In the genomic region with DNA sequence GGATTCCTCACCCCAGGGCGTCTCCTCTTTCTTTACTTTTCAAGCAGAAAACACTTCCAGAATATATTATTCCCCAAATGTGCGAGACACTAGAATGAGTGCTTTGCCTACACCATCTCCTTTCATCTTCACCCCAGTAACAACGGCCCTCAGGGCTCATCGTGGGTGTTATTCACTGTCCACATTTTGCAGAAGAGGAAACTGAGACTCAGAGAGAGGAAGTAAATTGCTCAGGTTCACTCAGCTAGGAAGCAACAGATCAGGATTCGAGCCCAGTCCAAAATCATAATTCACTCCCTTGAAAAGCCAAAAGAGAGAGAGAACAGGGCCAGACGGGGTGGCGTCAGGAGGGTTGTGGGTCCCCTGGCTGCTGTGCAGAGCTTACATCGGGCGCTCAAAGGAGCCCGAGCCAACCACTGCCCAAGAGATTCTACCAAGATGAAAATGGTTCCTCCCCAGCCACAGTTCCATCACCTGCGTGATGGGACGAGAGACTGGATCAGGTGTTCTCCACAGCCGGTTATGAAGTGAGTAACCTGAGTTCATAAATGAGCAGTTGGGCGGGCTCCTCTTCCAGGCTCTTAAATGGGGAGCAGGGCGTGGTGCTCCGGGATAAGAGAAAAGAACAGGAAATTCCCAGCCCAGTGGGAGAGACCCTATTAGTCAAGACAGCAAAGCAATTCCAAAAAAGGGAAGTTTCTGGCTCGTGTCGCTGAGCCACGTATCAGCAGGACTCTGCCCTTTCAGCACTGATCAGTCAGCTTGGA, we compare ENCODE assay signal across 9 cellular contexts. TPM values are rescaled to one million over a fixed set of nuclear protein-coding genes. Genes with fewer than 3 reads are reported as not detected.
DNase-seq lines count a peak whose midpoint lies in the region; ATAC-seq, FAIRE-seq and TF ChIP-seq lines count a peak whose summit lies in the region.
"Had no signal": no experiment of that assay in that cellular context is flagged by ENCODE, and none has a peak within 500 bp of the region (broad histone marks: within the 10 kb centered on the region; RNA-seq: fewer than 3 reads in every experiment).

No MANE protein-coding gene starts in this region.

- H3K9me3 ChIP-seq in esophagus squamous epithelium (no peaks in the 10 kb centered on the region), pancreas (no peaks in the 10 kb centered on the region)

- in situ Hi-C loops in GM13976 (cut with MboI; ENCODE audit: low sequenced_read_pairs, unreplicated experiment), result no loop called here

- FAIRE-seq in pancreas (lab: Jason Lieb, UNC), result no peak

- H3K27ac ChIP-seq in esophagus squamous epithelium (peak overlapping the region; percentile 73 to 89 (median 82)), pancreas (no peak overlapping the region)

- no peak for TF ChIP-seq CTCF in GM13976 (IDR thresholded peaks at IDR 0.05; ENCODE audit: borderline replicate concordance, control extremely low read depth, extremely low read depth, insufficient read depth, missing control alignments)
- TF ChIP-seq CTCF in esophagus squamous epithelium (IDR thresholded peaks at IDR 0.05), result no peak
- TF ChIP-seq CTCF in pancreas (IDR thresholded peaks at IDR 0.05), result no peak

- peak in 3 of 4 donors; percentile 31 to 59 (median 58) for ATAC-seq in pancreas

- H3K36me3 ChIP-seq in esophagus squamous epithelium (no peaks in the 10 kb centered on the region), pancreas (no peaks in the 10 kb centered on the region)

- no peaks in the 10 kb centered on the region for H3K27me3 ChIP-seq in esophagus squamous epithelium
- no peaks in the 10 kb centered on the region for H3K27me3 ChIP-seq in pancreas

- H3K4me3 ChIP-seq in esophagus squamous epithelium, result peak overlapping the region in 2 of 4 donors; percentile 8 to 47
- H3K4me3 ChIP-seq in pancreas, result no peak overlapping the region

- DNase-seq in GM13976 (ENCODE audit: low spot score) (peak; percentile 49), NCI-H69 (lab: John Stamatoyannopoulos, UW) (peak; percentile 69), esophagus squamous epithelium (lab: John Stamatoyannopoulos, UW) (no peak), pancreas (no peak), GOT3 (lab: John Stamatoyannopoulos, UW) (no peak), NCI-H526 (lab: John Stamatoyannopoulos, UW) (no peak), COLO668 (lab: John Stamatoyannopoulos, UW; ENCODE audit: unreplicated experiment) (no peak), hippocampal formation (lab: John Stamatoyannopoulos, UW) (no peak)
- DNase-seq: activated T-cell treated with anti-CD3 and anti-CD28 coated beads, Interleukin-2, amount 50 U/mL, for 24 hours had no signal

- H3K4me1 ChIP-seq in esophagus squamous epithelium, result peaks cover 19 to 51% (median 33%) of the 10 kb centered on the region in 3 donors
- no peaks in the 10 kb centered on the region for H3K4me1 ChIP-seq in pancreas

- WGBS in esophagus squamous epithelium, 2 donors, result 14 to 29% methylated on average over 14 to 17 of the region's 19 CpGs
- WGBS in pancreas, 2 donors, result 75 to 81% methylated on average over 19 of the region's 19 CpGs

- TF ChIP-seq POLR2A in esophagus squamous epithelium (IDR thresholded peaks at IDR 0.05), result peak in 1 of 4 donors; percentile 27

- intact Hi-C loops in esophagus squamous epithelium (cut with DNase I) (no loop called here), pancreas (cut with DNase I) (no loop called here)

RNA-seq across cellular contexts. Expression of gene FLNB, which starts 48.6 kb away (rescaled TPM):
- total RNA-seq in esophagus squamous epithelium, result 10 to 100 TPM; 65.4 to 77.0 (median 71.5) TPM
- total RNA-seq in pancreas, result 100 to 1,000 TPM in 2 of 6 donors, 10 to 100 TPM in 4; 85.2 to 109 (median 98.3) TPM
- polyA plus RNA-seq in pancreas, result 100 to 1,000 TPM; 104 to 152 TPM

Comparison
In these comparisons a context has a peak if more than half of its experiments do, and no peak if none do; other contexts are left out.
1. DNase-seq: peak in GM13976 (single experiment) and NCI-H69 (single experiment); none in esophagus squamous epithelium (single experiment), pancreas (0 of 6), GOT3 (single experiment), NCI-H526 (0 of 2), COLO668 (single experiment) and hippocampal formation (0 of 2).
2. H3K27ac ChIP-seq: peak in esophagus squamous epithelium (4 of 4); none in pancreas (0 of 4).